ENCODE assay signal across 9 cellular contexts in the genomic region with DNA sequence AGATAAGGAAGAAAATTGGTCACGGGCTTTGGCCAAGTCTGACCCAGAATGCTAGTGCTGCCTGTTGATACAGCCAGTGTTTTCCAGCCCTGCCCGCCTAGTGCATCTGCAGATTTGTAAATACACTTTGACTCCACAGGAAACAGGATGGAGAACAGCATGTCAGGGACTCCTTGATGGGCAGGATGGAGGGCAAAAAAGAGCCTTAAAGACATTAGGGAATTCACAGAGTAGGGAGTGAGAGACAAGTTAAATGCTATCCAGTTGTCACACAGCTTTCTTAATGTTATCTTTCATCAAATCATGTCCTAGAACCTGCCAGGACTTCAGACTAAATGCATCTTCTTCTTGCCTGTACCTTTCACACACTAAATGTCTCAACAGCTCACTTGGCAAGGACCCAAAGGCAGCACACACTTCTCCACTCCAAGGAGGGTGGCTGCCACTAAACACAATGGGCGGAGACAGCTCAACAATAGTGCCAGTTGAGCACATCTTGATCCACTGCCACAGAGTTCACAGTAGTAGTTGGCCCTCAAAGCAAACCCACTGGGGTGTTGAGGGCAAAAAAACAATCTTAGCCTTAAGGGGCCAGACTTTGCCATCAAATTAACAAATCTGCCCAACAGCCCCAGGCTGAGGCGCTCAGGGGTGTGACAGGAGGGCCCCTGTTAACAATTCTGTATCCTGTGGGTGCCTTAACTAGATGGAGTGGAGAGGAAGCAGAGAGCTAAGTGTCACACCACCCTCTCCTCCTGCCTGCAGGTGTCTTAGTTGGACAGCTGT. TPM values are rescaled to one million over a fixed set of nuclear protein-coding genes. Genes with fewer than 3 reads are reported as not detected.
DNase-seq lines count a peak whose midpoint lies in the region; ATAC-seq and TF ChIP-seq lines count a peak whose summit lies in the region.
"Had no signal": no experiment of that assay in that cellular context is flagged by ENCODE, and none has a peak within 500 bp of the region (broad histone marks: within the 10 kb centered on the region; RNA-seq: fewer than 3 reads in every experiment).

No MANE protein-coding gene starts in this region.

- peak overlapping the region; percentile 87 for H3K4me3 Mint-ChIP-seq in activated naive CD4-positive, alpha-beta T cell treated with anti-CD3 and anti-CD28 coated beads, Interleukin-2, amount 10 ng/mL, durations not matched to agents 7 days and 5 days

- H3K36me3 ChIP-seq in thyroid gland = no peaks in the 10 kb centered on the region

- peaks cover 19% of the 10 kb centered on the region for H3K36me3 Mint-ChIP-seq in activated naive CD4-positive, alpha-beta T cell treated with anti-CD3 and anti-CD28 coated beads, Interleukin-2, amount 10 ng/mL, durations not matched to agents 7 days and 5 days
- peaks cover 0 to 15% of the 10 kb centered on the region in 2 donors for H3K36me3 Mint-ChIP-seq in activated naive CD4-positive, alpha-beta T cell treated with anti-CD3 and anti-CD28 coated beads, Interleukin-2, amount 50 U/mL, for 72 hours

- H3K27ac Mint-ChIP-seq in activated naive CD4-positive, alpha-beta T cell treated with anti-CD3 and anti-CD28 coated beads, Interleukin-2, amount 10 ng/mL, durations not matched to agents 7 days and 5 days = peak overlapping the region; percentile 92
- peak overlapping the region in 1 of 2 donors; percentile 65 for H3K27ac Mint-ChIP-seq in activated naive CD4-positive, alpha-beta T cell treated with anti-CD3 and anti-CD28 coated beads, Interleukin-2, amount 50 U/mL, for 72 hours

- H3K9me3 Mint-ChIP-seq in activated naive CD4-positive, alpha-beta T cell treated with anti-CD3 and anti-CD28 coated beads, Interleukin-2, amount 10 ng/mL, durations not matched to agents 7 days and 5 days = peaks cover 5% of the 10 kb centered on the region
- peaks cover 0 to 2% of the 10 kb centered on the region in 2 donors for H3K9me3 Mint-ChIP-seq in activated naive CD4-positive, alpha-beta T cell treated with anti-CD3 and anti-CD28 coated beads, Interleukin-2, amount 50 U/mL, for 72 hours

- intact Hi-C loops in dorsolateral prefrontal cortex (cut with DNase I) = loop anchor here (5.0 to 10.0 kb wide), 2 partner anchors 119 to 121 kb away; no protein-coding TSS in a partner anchor
- intact Hi-C loops in thyroid gland (cut with DNase I) = no loop called here

- CTCF ChIA-PET in activated naive CD4-positive, alpha-beta T cell treated with anti-CD3 and anti-CD28 coated beads, Interleukin-2, amount 10 ng/mL, durations not matched to agents 7 days and 5 days (lab: Charles Lee) = interaction anchor here (0.7 to 2.4 kb wide), 4 partner anchors 12 to 342 kb away, joined by 3 to 13 read pairs (median 8); no protein-coding TSS in a partner anchor

- peak; percentile 50 for DNase-seq in activated naive CD4-positive, alpha-beta T cell treated with anti-CD3 and anti-CD28 coated beads, Interleukin-2, amount 10 ng/mL, durations not matched to agents 7 days and 5 days
- DNase-seq in activated naive CD4-positive, alpha-beta T cell treated with anti-CD3 and anti-CD28 coated beads, Interleukin-2, amount 50 U/mL, for 72 hours (ENCODE audit: low spot score in 2 of 2) = no peak
- DNase-seq in NCI-H774 (lab: John Stamatoyannopoulos, UW) (peak; percentile 19), dorsolateral prefrontal cortex (peak in 1 of 10 donors; percentile 42), thyroid gland (peak; percentile 93 to 94), GDM1 (lab: John Stamatoyannopoulos, UW) (no peak), glomerular visceral epithelial cell (ENCODE audit: extremely low spot score) (no peak), KBM-7 (no peak)

- no peaks in the 10 kb centered on the region for H3K9me3 ChIP-seq in thyroid gland

- H3K4me3 ChIP-seq in dorsolateral prefrontal cortex (peak overlapping the region in 39 of 59 donors; percentile 5 to 89 (median 76)), thyroid gland (replicated peaks in 1 of 3) (no peak overlapping the region)

- 35 to 47% methylated on average over 4 of the region's 4 CpGs for WGBS in thyroid gland, 2 donors

- H3K27ac ChIP-seq in dorsolateral prefrontal cortex (peak overlapping the region in 6 of 59 donors; percentile 7 to 89 (median 52)), thyroid gland (peak overlapping the region in 2 of 3 donors; percentile 26 to 49)
- H3K27ac ChIP-seq: C4-2B had no signal

- no peak for TF ChIP-seq CTCF in dorsolateral prefrontal cortex (IDR thresholded peaks at IDR 0.05 in 54 of 56, conservative IDR thresholded peaks at IDR 0.05 in 2 of 56; ENCODE audit: low read depth in 1 of 56, partially characterized antibody in 56 of 56)
- TF ChIP-seq CTCF in thyroid gland (IDR thresholded peaks at IDR 0.05) = no peak

- no peak for ATAC-seq in activated naive CD4-positive, alpha-beta T cell treated with anti-CD3 and anti-CD28 coated beads, Interleukin-2, amount 50 U/mL, for 72 hours

- no peaks in the 10 kb centered on the region for H3K27me3 Mint-ChIP-seq in activated naive CD4-positive, alpha-beta T cell treated with anti-CD3 and anti-CD28 coated beads, Interleukin-2, amount 10 ng/mL, durations not matched to agents 7 days and 5 days

- H3K27me3 ChIP-seq in dorsolateral prefrontal cortex (no peaks in the 10 kb centered on the region), thyroid gland (no peaks in the 10 kb centered on the region)

- TF ChIP-seq POLR2A in thyroid gland (IDR thresholded peaks at IDR 0.05) = no peak

- peaks cover 44 to 51% of the 10 kb centered on the region in 2 donors for H3K4me1 ChIP-seq in thyroid gland

- peaks cover 89% of the 10 kb centered on the region for H3K4me1 Mint-ChIP-seq in activated naive CD4-positive, alpha-beta T cell treated with anti-CD3 and anti-CD28 coated beads, Interleukin-2, amount 10 ng/mL, durations not matched to agents 7 days and 5 days

- in situ Hi-C loops in KBM-7 (cut with MboI; ENCODE audit: low pct_unique_long_range_greater_than_20kb, low sequenced_read_pairs) = no loop called here

RNA-seq across cellular contexts. Expression of a gene that starts 2.7 kb away (rescaled TPM):
- total RNA-seq in activated naive CD4-positive, alpha-beta T cell treated with anti-CD3 and anti-CD28 coated beads, Interleukin-2, amount 50 U/mL, for 72 hours = 10 to 100 TPM; 13.3 to 25.0 TPM
- total RNA-seq in dorsolateral prefrontal cortex = 10 to 100 TPM; 10.1 to 43.8 (median 25.6) TPM
- 10 to 100 TPM in 3 of 4 donors, 1 to 10 TPM in 1; 9.7 to 13.5 (median 12.5) TPM for total RNA-seq in thyroid gland

Comparison
In these comparisons a context has a peak if more than half of its experiments do, and no peak if none do; other contexts are left out.
1. DNase-seq: peak in activated naive CD4-positive, alpha-beta T cell treated with anti-CD3 and anti-CD28 coated beads, Interleukin-2, amount 10 ng/mL, durations not matched to agents 7 days and 5 days (single experiment), NCI-H774 (single experiment) and thyroid gland (2 of 2); none in activated naive CD4-positive, alpha-beta T cell treated with anti-CD3 and anti-CD28 coated beads, Interleukin-2, amount 50 U/mL, for 72 hours (0 of 2), GDM1 (single experiment), glomerular visceral epithelial cell (single experiment) and KBM-7 (single experiment).
2. H3K4me3 ChIP-seq: peak in dorsolateral prefrontal cortex (39 of 59); none in thyroid gland (0 of 3).